4 cellular contexts compared by ENCODE assay signal in genomic region chr19:43547926-43548325, GRCh38. TPM values are rescaled to one million over a fixed set of nuclear protein-coding genes. Genes with fewer than 3 reads are reported as not detected.
"Had no signal": no experiment of that assay in that cellular context is flagged by ENCODE, and none has a peak within 500 bp of the region (broad histone marks: within the 10 kb centered on the region; RNA-seq: fewer than 3 reads in every experiment).

No MANE protein-coding gene starts in this region.

RNA-seq across cellular contexts. Expression of gene ZNF575, which starts 14.9 kb away (rescaled TPM):
- total RNA-seq: PC-3, RPMI7951, SJCRH30, SK-MEL-5 had no signal

RNA-seq across cellular contexts. Expression of gene PINLYP, which starts 27.7 kb away (rescaled TPM):
- total RNA-seq: SK-MEL-5 had no signal
